7 cellular contexts compared by ENCODE assay signal in genomic region chr11:117865546-117865945, GRCh38. TPM values are rescaled to one million over a fixed set of nuclear protein-coding genes. Genes with fewer than 3 reads are reported as not detected.
"Had no signal": no experiment of that assay in that cellular context is flagged by ENCODE, and none has a peak within 500 bp of the region (broad histone marks: within the 10 kb centered on the region; RNA-seq: fewer than 3 reads in every experiment).

No MANE protein-coding gene starts in this region.

RNA-seq across cellular contexts. Expression of gene FXYD6, which starts 10.9 kb away (rescaled TPM):
- total RNA-seq: activated CD4-positive, alpha-beta memory T cell treated with anti-CD3 and anti-CD28 coated beads, Interleukin-2, amount 10 ng/mL, durations not matched to agents 7 days and 5 days; activated CD4-positive, alpha-beta T cell treated with anti-CD3 and anti-CD28 coated beads, Interleukin-2, amount 10 ng/mL, durations not matched to agents 7 days and 5 days; activated naive CD4-positive, alpha-beta T cell treated with anti-CD3 and anti-CD28 coated beads for 36 hours; bronchial epithelial cell; T-helper 1 cell treated with Interleukin-12 subunit alpha and Interleukin-12 subunit beta and Interleukin-4 antibody, amounts not matched to agents 30 ng/mL and 1 ng/mL, for 36 hours; T-helper 2 cell treated with Interferon-gamma antibody and Interleukin-4, amounts not matched to agents 100 ng/mL and 5 ng/mL, for 36 hours had no signal

RNA-seq across cellular contexts. Expression of gene FXYD2, which starts 41.0 kb away (rescaled TPM):
- total RNA-seq: astrocyte, bronchial epithelial cell had no signal
